In genomic region chr11:8807544-8808225, GRCh38 we compare ENCODE assay signal across 9 cellular contexts.
DNase-seq lines count a peak whose midpoint lies in the region; ATAC-seq and TF ChIP-seq lines count a peak whose summit lies in the region.
"Had no signal": no experiment of that assay in that cellular context is flagged by ENCODE, and none has a peak within 500 bp of the region (broad histone marks: within the 10 kb centered on the region; RNA-seq: fewer than 3 reads in every experiment).

No MANE protein-coding gene starts in this region.

- H3K27me3 Mint-ChIP-seq in glutamatergic neuron (ENCODE audit: unreplicated experiment): no peaks in the 10 kb centered on the region

- DNase-seq in BJ (ENCODE audit: low read depth) (peak; percentile 68), amniotic stem cell (lab: John Stamatoyannopoulos, UW) (peak; percentile 54), glutamatergic neuron (no peak), psoas muscle (peak; percentile 63 to 73), NCI-H510A treated with DMSO at 0.1 percent for 48 hours (lab: John Stamatoyannopoulos, UW) (no peak), ecto neural progenitor cell (ENCODE audit: low spot score) (no peak)
- DNase-seq in activated naive CD4-positive, alpha-beta T cell (lab: John Stamatoyannopoulos, UW): no peak
- DNase-seq: erythroblast had no signal

- H3K36me3 Mint-ChIP-seq in glutamatergic neuron (ENCODE audit: unreplicated experiment): no peaks in the 10 kb centered on the region

- ATAC-seq in psoas muscle: peak; percentile 37 to 60 (median 53)
- no peak for ATAC-seq in GM19397 (IDR thresholded peaks at IDR 0.05; ENCODE audit: unreplicated experiment)

- POLR2A ChIA-PET in BJ (lab: Charles Lee): interaction anchor here (0.6 kb wide), 3 partner anchors 88 to 1558 kb away, joined by 3 to 4 read pairs (median 3); no protein-coding TSS in a partner anchor

- H3K27me3 ChIP-seq in BJ (ENCODE audit: control insufficient read depth, insufficient read depth, low read length): no peaks in the 10 kb centered on the region
- no peaks in the 10 kb centered on the region for H3K27me3 ChIP-seq in psoas muscle (ENCODE audit: insufficient read depth in 3 of 3, low read length in 2 of 3)

- peak overlapping the region; percentile 55 for H3K4me3 ChIP-seq in BJ (ENCODE audit: low read depth, low read length)
- peak overlapping the region; percentile 73 for H3K4me3 ChIP-seq in psoas muscle

- H3K9me3 ChIP-seq in psoas muscle: no peaks in the 10 kb centered on the region

- CTCF ChIA-PET in BJ (lab: Yijun Ruan, JAX): interaction anchor here (1.1 to 1.5 kb wide), 9 partner anchors 8 to 118 kb away, joined by 3 to 5 read pairs (median 4); no protein-coding TSS in a partner anchor

- peaks cover 5% of the 10 kb centered on the region for H3K9me3 Mint-ChIP-seq in glutamatergic neuron (ENCODE audit: unreplicated experiment)

- intact Hi-C loops in psoas muscle (cut with DNase I): loop anchor here in 1 of 2 donors (10.0 kb wide), 1 partner anchor 93 kb away; no protein-coding TSS in a partner anchor

- 39 to 58% (median 51%) methylated on average over 10 of the region's 10 CpGs for WGBS in psoas muscle, 3 donors

- peak overlapping the region; percentile 75 for H3K27ac ChIP-seq in psoas muscle

- peak overlapping the region; percentile 72 for H3K4me3 Mint-ChIP-seq in glutamatergic neuron (ENCODE audit: unreplicated experiment)

- peaks cover 23% of the 10 kb centered on the region for H3K4me1 ChIP-seq in psoas muscle

- peaks cover 50% of the 10 kb centered on the region for H3K4me1 Mint-ChIP-seq in glutamatergic neuron (ENCODE audit: low read depth, unreplicated experiment)

- H3K27ac Mint-ChIP-seq in glutamatergic neuron (ENCODE audit: unreplicated experiment): peak overlapping the region; percentile 20

- TF ChIP-seq CTCF in BJ (IDR thresholded peaks at IDR 0.05; ENCODE audit: insufficient read depth, low read depth, low read length) (no peak), glutamatergic neuron (IDR thresholded peaks at IDR 0.05; ENCODE audit: partially characterized antibody, unreplicated experiment) (no peak), psoas muscle (IDR thresholded peaks at IDR 0.05) (no peak)

- peaks cover 6% of the 10 kb centered on the region for H3K36me3 ChIP-seq in BJ (ENCODE audit: control insufficient read depth, insufficient read depth, low read length)
- no peaks in the 10 kb centered on the region for H3K36me3 ChIP-seq in psoas muscle (ENCODE audit: insufficient read depth in 1 of 2, low read depth in 1 of 2)

Comparison
In these comparisons a context has a peak if more than half of its experiments do, and no peak if none do; other contexts are left out.
1. DNase-seq: peak in BJ (single experiment), amniotic stem cell (single experiment) and psoas muscle (2 of 2); none in glutamatergic neuron (single experiment), activated naive CD4-positive, alpha-beta T cell (0 of 4), NCI-H510A treated with DMSO at 0.1 percent for 48 hours (single experiment) and ecto neural progenitor cell (single experiment).